Comparison of ENCODE assay signal across 8 cellular contexts in the genomic region with DNA sequence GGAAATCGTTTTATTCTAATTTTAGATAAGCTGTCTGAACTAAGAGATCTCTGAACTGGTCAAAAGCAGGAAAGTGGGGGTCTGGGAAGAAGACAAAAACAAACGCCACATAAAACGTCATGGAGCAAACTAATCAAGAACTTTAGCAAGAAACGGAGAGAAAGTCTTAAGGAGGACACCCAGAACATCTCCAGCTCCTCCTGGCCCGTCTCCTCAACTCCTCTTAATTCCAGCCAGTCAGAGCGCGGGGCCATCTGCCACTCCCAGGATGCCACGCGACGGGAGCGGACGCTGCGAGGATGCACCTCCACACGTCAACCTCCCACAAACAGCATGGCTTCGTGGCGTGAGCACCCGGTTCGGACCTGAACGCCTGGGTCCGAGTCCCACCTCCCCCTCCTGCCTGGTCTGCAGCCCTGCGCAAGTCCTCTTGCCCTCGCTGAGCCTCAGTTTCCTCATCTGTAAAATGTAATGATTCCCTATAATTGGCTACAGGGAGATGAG. TPM values are rescaled to one million over a fixed set of nuclear protein-coding genes. Genes with fewer than 3 reads are reported as not detected.
DNase-seq lines count a peak whose midpoint lies in the region; ATAC-seq and TF ChIP-seq lines count a peak whose summit lies in the region.

No MANE protein-coding gene starts in this region.

- H3K4me1 ChIP-seq in KMS-11 (ENCODE audit: low read depth, poor library complexity, severe bottlenecking) (peaks cover 22% of the 10 kb centered on the region), fibroblast of lung (ENCODE audit: control insufficient read depth, extremely low read depth, insufficient read depth, low read length) (peaks cover 8% of the 10 kb centered on the region)

- DNase-seq in Ammon's horn (ENCODE audit: low spot score) (peak; percentile 89), RPMI8226 (peak; percentile 79), fibroblast of lung (ENCODE audit: low read depth in 2 of 2) (peak; percentile 67 to 82), naive B cell (peak; percentile 37)
- DNase-seq in activated T-helper 1 cell treated with anti-CD3 and anti-CD28 coated beads, Interleukin-2, amount 50 U/mL, for 16 hours (ENCODE audit: low read depth in 1 of 2, low spot score in 1 of 2) = peak; percentile 44 to 51
- peak; percentile 40 to 60 (median 50) for DNase-seq in stimulated activated naive CD4-positive, alpha-beta T cell (lab: John Stamatoyannopoulos, UW)

- peak overlapping the region; percentile 92 to 99 (median 98) for H3K4me3 Mint-ChIP-seq in naive B cell

- H3K36me3 ChIP-seq in KMS-11 (ENCODE audit: insufficient read depth) (no peaks in the 10 kb centered on the region), fibroblast of lung (ENCODE audit: control insufficient read depth, insufficient read depth, low read length) (peaks cover 1% of the 10 kb centered on the region)

- peaks cover 0 to 25% (median 20%) of the 10 kb centered on the region in 3 donors for H3K27me3 Mint-ChIP-seq in naive B cell

- TF ChIP-seq CTCF in KMS-11 (conservative IDR thresholded peaks at IDR 0.05; ENCODE audit: low read depth, low read length) (no peak), fibroblast of lung (conservative IDR thresholded peaks at IDR 0.05 in 1 of 2, IDR thresholded peaks at IDR 0.05 in 1 of 2; ENCODE audit: low read depth in 1 of 2, low read length in 2 of 2) (no peak)

- H3K79me2 ChIP-seq in KMS-11 (ENCODE audit: insufficient read depth, low read depth) = peaks cover 49% of the 10 kb centered on the region
- H3K79me2 ChIP-seq in fibroblast of lung (ENCODE audit: control insufficient read depth, insufficient read depth, low read length) = peaks cover 72% of the 10 kb centered on the region

- H4K20me1 ChIP-seq in KMS-11 (ENCODE audit: insufficient read depth) (no peaks in the 10 kb centered on the region), fibroblast of lung (ENCODE audit: control insufficient read depth, extremely low read depth, insufficient read depth, low read length) (no peaks in the 10 kb centered on the region)

- H3K9me3 Mint-ChIP-seq in naive B cell = peaks cover 0 to 2% (median 0%) of the 10 kb centered on the region in 7 donors

- H3K36me3 Mint-ChIP-seq in naive B cell = peaks cover 0 to 3% of the 10 kb centered on the region in 2 donors

- H3K4me3 ChIP-seq in KMS-11 (IDR thresholded peaks at IDR 0.05; ENCODE audit: insufficient read depth, low read depth, low read length) (peak overlapping the region; percentile 27), fibroblast of lung (replicated peaks in 1 of 4; ENCODE audit: control extremely low read depth in 1 of 4, insufficient read depth in 1 of 4, low read depth in 3 of 4, low read length in 4 of 4) (peak overlapping the region; percentile 98 to 99 (median 98))

- peak overlapping the region; percentile 92 for H2AFZ ChIP-seq in KMS-11 (ENCODE audit: low read depth)
- H2AFZ ChIP-seq in fibroblast of lung (ENCODE audit: low read length) = peak overlapping the region; percentile 81

- peak overlapping the region; percentile 95 for H3K9ac ChIP-seq in KMS-11
- peak overlapping the region; percentile 90 for H3K9ac ChIP-seq in fibroblast of lung (ENCODE audit: insufficient read depth, low read length)

- H3K4me2 ChIP-seq in KMS-11 = peak overlapping the region; percentile 100
- H3K4me2 ChIP-seq in fibroblast of lung (ENCODE audit: extremely low read depth, insufficient read depth, low read length) = peak overlapping the region; percentile 84

- H3K27me3 ChIP-seq in KMS-11 (ENCODE audit: insufficient read depth, low read depth) (peaks cover 18% of the 10 kb centered on the region), fibroblast of lung (ENCODE audit: control insufficient read depth, insufficient read depth, low read length) (no peaks in the 10 kb centered on the region)

- H3K27ac Mint-ChIP-seq in naive B cell = peak overlapping the region; percentile 94 to 99 (median 97)

- H3K27ac ChIP-seq in KMS-11 (peak overlapping the region; percentile 95), fibroblast of lung (ENCODE audit: insufficient read depth, low read length) (peak overlapping the region; percentile 95)

- H3K9me3 ChIP-seq in fibroblast of lung (ENCODE audit: control insufficient read depth, insufficient read depth, low read depth, low read length) = no peaks in the 10 kb centered on the region

- peaks cover 26 to 56% (median 43%) of the 10 kb centered on the region in 3 donors for H3K4me1 Mint-ChIP-seq in naive B cell

- ATAC-seq in GM19351 (IDR thresholded peaks at IDR 0.05; ENCODE audit: unreplicated experiment) = peak; percentile 43
- ATAC-seq in naive B cell (ENCODE audit: low read depth in 2 of 2) = peak in 1 of 2 donors; percentile 5

RNA-seq across cellular contexts. Expression of a gene that starts 0.6 kb away (rescaled TPM):
- 43.7 and 64.7 TPM in 2 replicates for total RNA-seq in fibroblast of lung
- polyA plus RNA-seq in fibroblast of lung (44.7 and 53.9 TPM in 2 replicates), naive B cell (ENCODE audit: low read depth in 6 of 6) (10 to 100 TPM; 22.5 to 44.3 (median 26.6) TPM)
- 49.4 and 55.7 TPM in 2 replicates for polyA plus RNA-seq in fibroblast of lung (2012)
- 171 and 187 TPM in 2 replicates for polyA minus RNA-seq in fibroblast of lung (ENCODE audit: low replicate concordance)

RNA-seq across cellular contexts. Expression of a gene that starts 1.1 kb away (rescaled TPM):
- total RNA-seq in fibroblast of lung = 20.3 and 22.0 TPM in 2 replicates
- polyA plus RNA-seq in fibroblast of lung (10.7 and 15.0 TPM in 2 replicates), naive B cell (ENCODE audit: low read depth in 6 of 6) (1 to 10 TPM in 3 of 6 donors, under 1 TPM in 2, not detected in 1; 0.60 to 1.2 (median 1.0) TPM)
- polyA plus RNA-seq in fibroblast of lung (2012) = 16.4 and 28.3 TPM in 2 replicates
- 7.2 and 12.7 TPM in 2 replicates for polyA minus RNA-seq in fibroblast of lung (ENCODE audit: low replicate concordance)

RNA-seq across cellular contexts. Expression of a gene that starts 51.6 kb away (rescaled TPM):
- 33.4 and 39.3 TPM in 2 replicates for total RNA-seq in fibroblast of lung
- polyA plus RNA-seq in fibroblast of lung (60.2 and 69.6 TPM in 2 replicates), naive B cell (ENCODE audit: low read depth in 6 of 6) (10 to 100 TPM; 23.2 to 57.2 (median 29.5) TPM)
- polyA plus RNA-seq in fibroblast of lung (2012) = 41.3 and 48.9 TPM in 2 replicates
- 166 and 196 TPM in 2 replicates for polyA minus RNA-seq in fibroblast of lung (ENCODE audit: low replicate concordance)

RNA-seq across cellular contexts. Expression of a gene that starts 51.8 kb away (rescaled TPM):
- total RNA-seq in fibroblast of lung = 32.7 and 33.1 TPM in 2 replicates
- polyA plus RNA-seq in fibroblast of lung (39.5 and 45.4 TPM in 2 replicates), naive B cell (ENCODE audit: low read depth in 6 of 6) (10 to 100 TPM; 47.3 to 72.0 (median 65.8) TPM)
- polyA plus RNA-seq in fibroblast of lung (2012) = 39.9 and 45.4 TPM in 2 replicates
- polyA minus RNA-seq in fibroblast of lung (ENCODE audit: low replicate concordance) = 11.7 and 34.6 TPM in 2 replicates

Comparison
In these comparisons a context has a peak if more than half of its experiments do, and no peak if none do; other contexts are left out.
1. DNase-seq: peak in every context shown above with its lines; median percentile 89 in Ammon's horn; 79 in RPMI8226; 74 in fibroblast of lung; 50 in stimulated activated naive CD4-positive, alpha-beta T cell; 48 in activated T-helper 1 cell treated with anti-CD3 and anti-CD28 coated beads, Interleukin-2, amount 50 U/mL, for 16 hours; 37 in naive B cell.